10 cellular contexts compared by ENCODE assay signal in the genomic region with DNA sequence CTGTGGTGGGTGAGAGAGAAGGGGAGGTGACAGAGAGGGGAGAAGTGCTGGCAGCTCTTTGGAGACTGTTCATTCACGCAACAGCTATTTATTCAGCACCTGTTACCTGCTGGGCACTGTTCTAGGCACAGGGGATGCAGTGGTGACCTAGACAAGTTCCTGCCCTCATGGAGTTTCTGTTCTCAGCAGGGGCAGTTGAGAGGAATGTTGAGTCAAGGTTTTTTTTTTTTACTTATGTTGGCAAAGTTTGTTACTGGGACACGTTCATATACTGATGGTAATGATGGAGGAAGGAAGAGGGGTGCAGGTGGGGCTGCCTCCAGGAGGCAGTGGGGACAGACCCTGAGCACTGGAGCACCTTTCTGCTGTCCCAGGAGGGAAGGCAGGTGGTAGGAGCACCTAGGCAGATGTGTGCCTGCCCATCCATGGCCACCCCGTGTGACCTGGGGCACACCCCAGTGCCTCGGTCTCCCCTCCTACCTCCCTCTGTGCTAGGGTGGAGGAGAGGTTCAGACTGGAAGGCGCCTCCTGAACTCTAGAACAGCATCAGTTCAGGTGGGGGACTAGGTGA. TPM values are rescaled to one million over a fixed set of nuclear protein-coding genes. Genes with fewer than 3 reads are reported as not detected.
DNase-seq lines count a peak whose midpoint lies in the region; ATAC-seq and TF ChIP-seq lines count a peak whose summit lies in the region.
"Had no signal": no experiment of that assay in that cellular context is flagged by ENCODE, and none has a peak within 500 bp of the region (broad histone marks: within the 10 kb centered on the region; RNA-seq: fewer than 3 reads in every experiment).

No MANE protein-coding gene starts in this region.

- intact Hi-C loops in adrenal gland (cut with DNase I): no loop called here

- CTCF ChIA-PET in AG04450 (lab: Charles Lee): no interaction called here

- H3K36me3 Mint-ChIP-seq in mesothelial cell of epicardium: peaks cover 38% of the 10 kb centered on the region

- H3K4me1 ChIP-seq in adrenal gland (replicated peaks in 1 of 2): peaks cover 4 to 37% of the 10 kb centered on the region in 2 donors

- H3K27ac ChIP-seq in AG04450 (ENCODE audit: low read depth, low read length) (peak overlapping the region; percentile 99), adrenal gland (peak overlapping the region in 3 of 5 donors; percentile 59 to 83 (median 77))

- no peak for TF ChIP-seq CTCF in AG04450 (IDR thresholded peaks at IDR 0.05; ENCODE audit: low read depth, low read length)
- TF ChIP-seq CTCF in adrenal gland (IDR thresholded peaks at IDR 0.05): no peak
- TF ChIP-seq CTCF in mesothelial cell of epicardium (IDR thresholded peaks at IDR 0.05; ENCODE audit: unreplicated experiment): no peak

- H3K36me3 ChIP-seq in adrenal gland (replicated peaks in 1 of 2): peaks cover 0 to 4% of the 10 kb centered on the region in 2 donors

- WGBS in adrenal gland, 4 donors: 82 to 97% (median 92%) methylated on average over 2 to 5 of the region's 5 CpGs

- H3K4me1 Mint-ChIP-seq in mesothelial cell of epicardium: peaks cover 11% of the 10 kb centered on the region

- H3K27me3 ChIP-seq in AG04450 (ENCODE audit: control insufficient read depth, insufficient read depth, low read length) (no peaks in the 10 kb centered on the region), adrenal gland (no peaks in the 10 kb centered on the region)

- H3K4me3 Mint-ChIP-seq in mesothelial cell of epicardium: no peak overlapping the region

- no peak overlapping the region for H3K4me3 ChIP-seq in AG04450 (ENCODE audit: low read depth, low read length)
- no peak overlapping the region for H3K4me3 ChIP-seq in adrenal gland

- POLR2A ChIA-PET in AG04450 (lab: Yijun Ruan, JAX): interaction anchor here (0.5 kb wide), 1 partner anchor 86 kb away, joined by 3 read pairs; no protein-coding TSS in a partner anchor

- H3K9me3 ChIP-seq in AG04450 (ENCODE audit: control insufficient read depth, insufficient read depth, low read length) (no peaks in the 10 kb centered on the region), adrenal gland (replicated peaks in 1 of 3) (no peaks in the 10 kb centered on the region)

- ATAC-seq in GM19468 (IDR thresholded peaks at IDR 0.05; ENCODE audit: extremely low read depth, unreplicated experiment): peak; percentile 5
- ATAC-seq in GM21576 (IDR thresholded peaks at IDR 0.05; ENCODE audit: unreplicated experiment): no peak
- no peak for ATAC-seq in GM21381 (IDR thresholded peaks at IDR 0.05; ENCODE audit: unreplicated experiment)

- TF ChIP-seq POLR2A in adrenal gland (IDR thresholded peaks at IDR 0.05): no peak

- DNase-seq in AG04450 (ENCODE audit: low read depth, low spot score) (no peak), adrenal gland (no peak), mesothelial cell of epicardium (ENCODE audit: low spot score in 2 of 2, unreplicated experiment in 2 of 2) (no peak), germinal center (ENCODE audit: low spot score) (no peak), NCI-H2081 treated with DMSO at 0.1 percent for 48 hours (lab: John Stamatoyannopoulos, UW) (no peak)
- DNase-seq: NCI-H2029 treated with DMSO at 0.1 percent for 48 hours, SIG-M5 had no signal

- no peaks in the 10 kb centered on the region for H3K9me3 Mint-ChIP-seq in mesothelial cell of epicardium

- peak overlapping the region; percentile 81 for H3K27ac Mint-ChIP-seq in mesothelial cell of epicardium

- no peaks in the 10 kb centered on the region for H3K27me3 Mint-ChIP-seq in mesothelial cell of epicardium (ENCODE audit: low read depth)

RNA-seq across cellular contexts. Expression of gene SLC25A51, which starts 49.4 kb away (rescaled TPM):
- polyA plus RNA-seq in AG04450 (2011; rRNA removed) (27.7 and 29.9 TPM in 2 replicates), adrenal gland (10 to 100 TPM in 1 of 3 donors, 1 to 10 TPM in 2; 3.8 to 14.9 (median 4.7) TPM)
- polyA minus RNA-seq in AG04450 (2011; rRNA and poly(A)+ RNA removed): 87.6 and 89.6 TPM in 2 replicates
- total RNA-seq in adrenal gland (10 to 100 TPM; 11.9 to 23.4 (median 21.7) TPM), mesothelial cell of epicardium (22.1 to 26.0 TPM (median 22.6 TPM) in 3 replicates)
